Comparison of ENCODE assay signal across 8 cellular contexts in the genomic region with DNA sequence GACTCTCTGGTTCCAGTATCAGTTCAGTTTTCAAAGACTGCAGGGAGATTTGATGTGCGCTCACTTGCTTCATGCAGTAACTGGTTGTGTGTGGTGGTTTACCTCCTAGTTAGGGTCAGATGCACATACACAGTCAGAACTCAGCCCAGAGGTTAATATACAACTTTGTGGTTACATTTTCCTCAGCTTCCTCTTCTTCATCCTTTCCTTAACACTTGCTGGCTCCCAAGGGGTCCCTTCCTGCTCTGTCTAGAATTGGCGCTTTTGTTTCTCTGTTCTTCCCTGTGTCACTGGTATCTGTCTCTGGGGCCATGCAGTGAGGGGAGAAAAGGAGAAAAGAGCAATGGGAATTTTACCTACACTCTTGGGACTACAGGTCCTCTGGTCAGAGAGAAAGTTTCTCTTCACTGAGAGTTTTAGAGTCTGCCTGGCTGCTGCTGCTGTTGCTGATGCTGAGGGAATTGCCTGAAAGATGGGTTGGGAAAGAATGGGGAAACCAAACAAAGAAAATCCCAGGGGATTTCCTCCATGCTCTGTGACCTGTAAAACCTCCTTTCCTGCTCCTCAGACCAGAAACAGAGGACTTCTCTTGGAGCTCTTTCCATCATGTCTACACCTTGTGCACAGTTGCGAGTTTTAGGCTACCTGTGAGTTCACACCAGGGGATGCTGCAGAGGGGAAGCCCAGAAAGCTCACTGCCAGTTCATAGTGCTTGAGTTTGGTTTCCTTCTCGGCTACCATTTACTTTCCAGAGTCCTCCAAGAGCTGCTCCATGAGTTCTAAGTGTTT.
DNase-seq lines count a peak whose midpoint lies in the region; ATAC-seq lines count a peak whose summit lies in the region.

No MANE protein-coding gene starts in this region.

- peaks cover 55% of the 10 kb centered on the region for H3K4me1 Mint-ChIP-seq in dendritic cell treated with granulocyte-macrophage colony-stimulating factor and Interleukin-4, amounts not matched to agents 40 ng/mL and 50 ng/mL, for 4 days (ENCODE audit: low read depth)

- peaks cover 92% of the 10 kb centered on the region for H3K36me3 Mint-ChIP-seq in dendritic cell treated with granulocyte-macrophage colony-stimulating factor and Interleukin-4, amounts not matched to agents 40 ng/mL and 50 ng/mL, for 4 days (ENCODE audit: low read depth)

- peak; percentile 72 for ATAC-seq in GM18520 (IDR thresholded peaks at IDR 0.05; ENCODE audit: unreplicated experiment)
- peak; percentile 90 for ATAC-seq in GM21423 (IDR thresholded peaks at IDR 0.05; ENCODE audit: unreplicated experiment)
- ATAC-seq in HG03103 (IDR thresholded peaks at IDR 0.05; ENCODE audit: low read depth, unreplicated experiment), result peak; percentile 82

- H3K27me3 Mint-ChIP-seq in dendritic cell treated with granulocyte-macrophage colony-stimulating factor and Interleukin-4, amounts not matched to agents 40 ng/mL and 50 ng/mL, for 4 days, result no peaks in the 10 kb centered on the region

- no peaks in the 10 kb centered on the region for H3K9me3 Mint-ChIP-seq in dendritic cell treated with granulocyte-macrophage colony-stimulating factor and Interleukin-4, amounts not matched to agents 40 ng/mL and 50 ng/mL, for 4 days

- DNase-seq in mucosa of gallbladder (ENCODE audit: low spot score) (no peak), DMS79 (lab: John Stamatoyannopoulos, UW) (no peak), NCI-H146 (lab: John Stamatoyannopoulos, UW) (no peak)
- no peak for DNase-seq in activated CD4-positive, alpha-beta T cell treated with anti-CD3 and anti-CD28 coated beads, Interleukin-2, amount 50 U/mL, for 48 hours

- peak overlapping the region; percentile 20 for H3K27ac Mint-ChIP-seq in dendritic cell treated with granulocyte-macrophage colony-stimulating factor and Interleukin-4, amounts not matched to agents 40 ng/mL and 50 ng/mL, for 4 days

- H3K4me3 Mint-ChIP-seq in dendritic cell treated with granulocyte-macrophage colony-stimulating factor and Interleukin-4, amounts not matched to agents 40 ng/mL and 50 ng/mL, for 4 days, result no peak overlapping the region

- intact Hi-C loops in dendritic cell treated with granulocyte-macrophage colony-stimulating factor and Interleukin-4, amounts not matched to agents 40 ng/mL and 50 ng/mL, for 4 days (cut with micrococcal nuclease), result no loop called here
